In the genomic region with DNA sequence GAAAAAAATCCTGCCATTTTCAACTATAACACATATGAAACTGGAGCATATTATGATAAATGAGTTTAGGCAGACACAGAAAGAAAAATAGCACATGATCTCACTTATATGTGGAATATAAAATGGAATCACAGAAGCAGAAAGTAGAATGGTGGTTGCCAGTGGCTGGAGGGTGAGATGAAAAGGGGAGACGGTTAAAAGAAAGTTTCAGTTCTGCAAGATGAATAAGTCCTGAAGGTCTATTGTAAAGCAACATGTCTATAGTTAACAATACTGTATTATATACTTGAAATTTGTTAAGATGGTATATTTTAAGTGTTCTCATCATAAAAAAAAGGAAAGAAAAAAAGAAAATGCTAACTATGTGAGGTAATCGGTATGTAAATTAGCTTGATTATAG, we compare ENCODE assay signal across 21 cellular contexts.
DNase-seq lines count a peak whose midpoint lies in the region; ATAC-seq, FAIRE-seq and TF ChIP-seq lines count a peak whose summit lies in the region.
"Had no signal": no experiment of that assay in that cellular context is flagged by ENCODE, and none has a peak within 500 bp of the region (broad histone marks: within the 10 kb centered on the region; RNA-seq: fewer than 3 reads in every experiment).

No MANE protein-coding gene starts in this region.

- ATAC-seq in GM12878 (peak; percentile 50), aorta (ENCODE audit: low FRiP score) (no peak)
- ATAC-seq: A549; CD8-positive, alpha-beta T cell had no signal

- H3K36me3 ChIP-seq in MM.1S (replicated peaks; ENCODE audit: insufficient read depth, low read length) = no peaks in the 10 kb centered on the region
- no peaks in the 10 kb centered on the region for H3K36me3 ChIP-seq in OCI-LY1 (ENCODE audit: insufficient read depth, low read length)
- no peaks in the 10 kb centered on the region for H3K36me3 ChIP-seq in GM12878 (ENCODE audit: control insufficient read depth in 2 of 2, insufficient read depth in 2 of 2, low read length in 1 of 2)
- H3K36me3 ChIP-seq in aorta (ENCODE audit: control insufficient read depth in 1 of 2, insufficient read depth in 2 of 2, low read length in 1 of 2) = no peaks in the 10 kb centered on the region
- H3K36me3 ChIP-seq: BLaER1 treated with 17β-estradiol and CSF1 and Interleukin-3, amounts not matched to agents 10 nM and 100 nM had no signal

- BruUV-seq in GM12878 (replicated peaks; lab: Mats Ljungman, UMichigan) = no TSS peak

- CTCF ChIA-PET in GM12878 (lab: Yijun Ruan, JAX) = no interaction called here

- WGBS in GM12878 (ENCODE audit: insufficient coverage, insufficient replicate concordance, low lambda C conversion rate, missing lambda C conversion rate) = 24% methylated on average over 2 of the region's 2 CpGs
- WGBS in aorta, 2 donors = 85 to 86% methylated on average over 2 of the region's 2 CpGs

- H3F3A ChIP-seq in MM.1S (ENCODE audit: insufficient read depth, low read length) (no peaks in the 10 kb centered on the region; the same call in 1 of the 2 replicates), OCI-LY1 (ENCODE audit: insufficient read depth, low read length) (no peaks in the 10 kb centered on the region)

- no peaks in the 10 kb centered on the region for H3K27me3 ChIP-seq in MM.1S (replicated peaks; ENCODE audit: insufficient read depth, low read length)
- no peaks in the 10 kb centered on the region for H3K27me3 ChIP-seq in OCI-LY1 (ENCODE audit: insufficient read depth, low read length)
- no peaks in the 10 kb centered on the region for H3K27me3 ChIP-seq in GM12878 (replicated peaks in 1 of 2; ENCODE audit: control insufficient read depth in 2 of 2, insufficient read depth in 2 of 2, low read length in 1 of 2)
- no peaks in the 10 kb centered on the region for H3K27me3 ChIP-seq in aorta (ENCODE audit: control insufficient read depth in 1 of 2, insufficient read depth in 2 of 2, low read length in 1 of 2)
- H3K27me3 ChIP-seq: BLaER1 treated with 17β-estradiol and CSF1 and Interleukin-3, amounts not matched to agents 10 nM and 100 nM had no signal

- TF ChIP-seq CTCF in MM.1S (IDR thresholded peaks at IDR 0.05; ENCODE audit: low read length) = no peak
- no peak for TF ChIP-seq CTCF in OCI-LY1 (IDR thresholded peaks at IDR 0.05; ENCODE audit: low read length)
- TF ChIP-seq CTCF in GM12878 (IDR thresholded peaks at IDR 0.05 in 2 of 3, conservative IDR thresholded peaks at IDR 0.05 in 1 of 3; ENCODE audit: control insufficient read depth in 2 of 3, extremely low read depth in 1 of 3, insufficient read depth in 1 of 3, low read depth in 3 of 3, low read length in 3 of 3) = no peak

- TF ChIP-seq EP300 in GM12878 (IDR thresholded peaks at IDR 0.05; ENCODE audit: borderline replicate concordance in 1 of 2, control insufficient read depth in 1 of 2, low read depth in 2 of 2, low read length in 2 of 2) = no peak

- RAD21 ChIA-PET in GM12878 (lab: Charles Lee; ENCODE audit: unreplicated experiment) = no interaction called here

- POLR2A ChIA-PET in GM12878 (lab: Charles Lee) = no interaction called here

- no peaks in the 10 kb centered on the region; the same call in 1 of the 2 replicates for H3K9me3 ChIP-seq in MM.1S (replicated peaks; ENCODE audit: insufficient read depth, low read length)
- no peaks in the 10 kb centered on the region for H3K9me3 ChIP-seq in OCI-LY1 (ENCODE audit: low read length)
- H3K9me3 ChIP-seq in GM12878 (replicated peaks; ENCODE audit: control insufficient read depth, insufficient read depth, low read length) = no peaks in the 10 kb centered on the region
- H3K9me3 ChIP-seq in aorta (ENCODE audit: control insufficient read depth, low read length) = no peaks in the 10 kb centered on the region
- H3K9me3 ChIP-seq: A549; BLaER1 treated with 17β-estradiol and CSF1 and Interleukin-3, amounts not matched to agents 10 nM and 100 nM; Caco-2 had no signal

- H3K9ac ChIP-seq in MM.1S (ENCODE audit: low read length) = no peak overlapping the region
- H3K9ac ChIP-seq in OCI-LY1 (ENCODE audit: low read length) = no peak overlapping the region; the same call in 1 of the 2 replicates
- no peak overlapping the region for H3K9ac ChIP-seq in GM12878 (ENCODE audit: control insufficient read depth, insufficient read depth, low read length)
- H3K9ac ChIP-seq: BLaER1 treated with 17β-estradiol and CSF1 and Interleukin-3, amounts not matched to agents 10 nM and 100 nM had no signal

- H3K79me2 ChIP-seq in MM.1S (ENCODE audit: low read length) (no peaks in the 10 kb centered on the region), OCI-LY1 (ENCODE audit: insufficient read depth, low read length) (no peaks in the 10 kb centered on the region), GM12878 (ENCODE audit: control insufficient read depth, insufficient read depth, low read length) (no peaks in the 10 kb centered on the region)

- intact Hi-C loops in GM12878 (cut with micrococcal nuclease; ENCODE audit: unreplicated experiment) = no loop called here
- intact Hi-C loops in aorta (cut with DNase I) = no loop called here

- FAIRE-seq in GM12878 (lab: Jason Lieb, UNC) = no peak
- FAIRE-seq: A549, D721Med, G401.6, GM12892, GM18507 had no signal

- DNase-seq in MM.1S (no peak), GM12878 (ENCODE audit: low read depth, low spot score) (no peak), NCI-H510A treated with DMSO at 0.1 percent for 48 hours (lab: John Stamatoyannopoulos, UW) (no peak), aorta (no peak), NCI-H187 (lab: John Stamatoyannopoulos, UW) (no peak)
- DNase-seq: AML-193; Caco-2; Calu3; CD4-positive, alpha-beta T cell; CD8-positive, alpha-beta T cell; DMS79 treated with DMSO at 0.1 percent for 48 hours; GF-D8 had no signal

- H3K27ac ChIP-seq in MM.1S (ENCODE audit: low read length) (no peak overlapping the region), OCI-LY1 (ENCODE audit: low read depth, low read length, poor library complexity, severe bottlenecking) (peak overlapping the region; percentile 83), GM12878 (ENCODE audit: control insufficient read depth, insufficient read depth) (no peak overlapping the region), aorta (ENCODE audit: low read depth in 1 of 2, low read length in 2 of 2) (no peak overlapping the region)
- H3K27ac ChIP-seq: 22Rv1; A549; BLaER1 treated with 17β-estradiol and CSF1 and Interleukin-3, amounts not matched to agents 10 nM and 100 nM; C4-2B had no signal

- no peak for TF ChIP-seq RAD21 in GM12878 (IDR thresholded peaks at IDR 0.05; ENCODE audit: insufficient read depth, low read depth, low read length)

- H4K20me1 ChIP-seq in MM.1S (ENCODE audit: insufficient read depth, low read length) = no peaks in the 10 kb centered on the region
- no peaks in the 10 kb centered on the region for H4K20me1 ChIP-seq in OCI-LY1 (ENCODE audit: insufficient read depth, low read length)
- no peaks in the 10 kb centered on the region for H4K20me1 ChIP-seq in GM12878 (ENCODE audit: control insufficient read depth, insufficient read depth)
- H4K20me1 ChIP-seq: BLaER1 treated with 17β-estradiol and CSF1 and Interleukin-3, amounts not matched to agents 10 nM and 100 nM had no signal

- no peak overlapping the region for H3K4me2 ChIP-seq in MM.1S (ENCODE audit: low read depth, low read length)
- no peak overlapping the region for H3K4me2 ChIP-seq in OCI-LY1 (ENCODE audit: low read length)
- H3K4me2 ChIP-seq in GM12878 (ENCODE audit: control insufficient read depth, insufficient read depth) = no peak overlapping the region
- H3K4me2 ChIP-seq: A549; BLaER1 treated with 17β-estradiol and CSF1 and Interleukin-3, amounts not matched to agents 10 nM and 100 nM had no signal

- SMC1A ChIA-PET in GM12878 (lab: Charles Lee; ENCODE audit: uncharacterized antibody, unreplicated experiment) = interaction anchor here (2.2 kb wide), 1 partner anchor 104 kb away, joined by 7 read pairs; no protein-coding TSS in a partner anchor

- peaks cover 21% of the 10 kb centered on the region for H3K4me1 ChIP-seq in MM.1S (ENCODE audit: low read length)
- peaks cover 20% of the 10 kb centered on the region for H3K4me1 ChIP-seq in OCI-LY1 (ENCODE audit: insufficient read depth, low read length, severe bottlenecking)
- H3K4me1 ChIP-seq in GM12878 (ENCODE audit: control insufficient read depth, insufficient read depth, low read length) = no peaks in the 10 kb centered on the region
- H3K4me1 ChIP-seq in aorta (ENCODE audit: control insufficient read depth in 1 of 2, insufficient read depth in 2 of 2, low read length in 2 of 2) = no peaks in the 10 kb centered on the region
- H3K4me1 ChIP-seq: A549, Caco-2 had no signal

- H3K4me3 ChIP-seq in MM.1S (ENCODE audit: low read length) = no peak overlapping the region
- no peak overlapping the region for H3K4me3 ChIP-seq in OCI-LY1 (ENCODE audit: low read depth, low read length, poor library complexity, severe bottlenecking)
- no peak overlapping the region for H3K4me3 ChIP-seq in GM12878
- no peak overlapping the region for H3K4me3 ChIP-seq in aorta (ENCODE audit: low read length in 2 of 2)
- H3K4me3 ChIP-seq: A549; BLaER1 treated with 17β-estradiol and CSF1 and Interleukin-3, amounts not matched to agents 10 nM and 100 nM had no signal

- no peaks in the 10 kb centered on the region for H3K9me2 ChIP-seq in MM.1S (replicated peaks; ENCODE audit: insufficient read depth, low read length)
- H3K9me2 ChIP-seq in OCI-LY1 (ENCODE audit: low read depth, low read length) = no peaks in the 10 kb centered on the region

- 0 out of 2 replicates have a peak overlapping the region, but pooled peaks have one; percentile 9 for H2AFZ ChIP-seq in MM.1S (ENCODE audit: low read length)
- H2AFZ ChIP-seq in OCI-LY1 (ENCODE audit: low read length) = no peak overlapping the region
- no peak overlapping the region for H2AFZ ChIP-seq in GM12878 (ENCODE audit: control insufficient read depth, low read depth, low read length)

- TF ChIP-seq POLR2A in GM12878 (IDR thresholded peaks at IDR 0.05; ENCODE audit: low read depth, low read length) = no peak

- in situ Hi-C loops in GM12878 (cut with MboI) = no loop called here

TF ChIP-seq in GM12878, 131 proteins besides CTCF, POLR2A, EP300 and RAD21 (continues in another document):
- TF ChIP-seq ATF7 (IDR thresholded peaks at IDR 0.05; ENCODE audit: low read depth) (no peak), YY1 (IDR thresholded peaks at IDR 0.05; ENCODE audit: low read depth, low read length) (no peak), RUNX3 (IDR thresholded peaks at IDR 0.05; ENCODE audit: low read length) (no peak)
- TF ChIP-seq, protein P1, sequence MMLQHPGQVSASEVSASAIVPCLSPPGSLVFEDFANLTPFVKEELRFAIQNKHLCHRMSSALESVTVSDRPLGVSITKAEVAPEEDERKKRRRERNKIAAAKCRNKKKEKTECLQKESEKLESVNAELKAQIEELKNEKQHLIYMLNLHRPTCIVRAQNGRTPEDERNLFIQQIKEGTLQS (IDR thresholded peaks at IDR 0.05; ENCODE audit: borderline replicate concordance, extremely low read depth, low read depth, low read length) = no peak
- TF ChIP-seq, protein P2, sequence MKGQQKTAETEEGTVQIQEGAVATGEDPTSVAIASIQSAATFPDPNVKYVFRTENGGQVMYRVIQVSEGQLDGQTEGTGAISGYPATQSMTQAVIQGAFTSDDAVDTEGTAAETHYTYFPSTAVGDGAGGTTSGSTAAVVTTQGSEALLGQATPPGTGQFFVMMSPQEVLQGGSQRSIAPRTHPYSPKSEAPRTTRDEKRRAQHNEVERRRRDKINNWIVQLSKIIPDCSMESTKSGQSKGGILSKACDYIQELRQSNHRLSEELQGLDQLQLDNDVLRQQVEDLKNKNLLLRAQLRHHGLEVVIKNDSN (IDR thresholded peaks at IDR 0.05; ENCODE audit: borderline replicate concordance, extremely low read length, insufficient read depth, low read depth, low read length) = no peak
